8 cellular contexts compared by ENCODE assay signal in genomic region chr10:102435529-102436233, GRCh38. TPM values are rescaled to one million over a fixed set of nuclear protein-coding genes. Genes with fewer than 3 reads are reported as not detected.
DNase-seq lines count a peak whose midpoint lies in the region; ATAC-seq and TF ChIP-seq lines count a peak whose summit lies in the region.
"Had no signal": no experiment of that assay in that cellular context is flagged by ENCODE, and none has a peak within 500 bp of the region (broad histone marks: within the 10 kb centered on the region; RNA-seq: fewer than 3 reads in every experiment).

No MANE protein-coding gene starts in this region.

- H4K20me1 ChIP-seq in GM23338 (replicated peaks; ENCODE audit: insufficient read depth), result no peaks in the 10 kb centered on the region; the same call in 1 of the 2 replicates

- H3K36me3 Mint-ChIP-seq in GM23338 (ENCODE audit: low read depth), result peaks cover 4% of the 10 kb centered on the region; the same call in 2 of the 3 replicates
- H3K36me3 Mint-ChIP-seq in activated CD4-positive, alpha-beta memory T cell treated with anti-CD3 and anti-CD28 coated beads for 36 hours, result peaks cover 10% of the 10 kb centered on the region

- no peaks in the 10 kb centered on the region; the same call in 1 of the 2 replicates for H3K79me2 ChIP-seq in GM23338 (replicated peaks; ENCODE audit: insufficient read depth)

- ATAC-seq in GM23338, result peak; percentile 58
- ATAC-seq in HG03097 (IDR thresholded peaks at IDR 0.05; ENCODE audit: low FRiP score, unreplicated experiment), result no peak

- 0 out of 2 replicates have a peak, but pooled peaks cover 4% of the 10 kb centered on the region for H3F3A ChIP-seq in GM23338 (replicated peaks; ENCODE audit: low read depth)

- H3K4me3 ChIP-seq in GM23338 (peak overlapping the region; percentile 50), iPS-20b (ENCODE audit: low read length) (peak overlapping the region; percentile 63)

- H3K4me2 ChIP-seq in GM23338, result peak overlapping the region; percentile 78

- peaks cover 56% of the 10 kb centered on the region for H3K27me3 ChIP-seq in GM23338 (ENCODE audit: insufficient read depth)
- H3K27me3 ChIP-seq in iPS-20b (ENCODE audit: insufficient read depth, low read length), result peaks cover 48% of the 10 kb centered on the region

- POLR2A ChIA-PET in activated CD4-positive, alpha-beta memory T cell treated with anti-CD3 and anti-CD28 coated beads for 36 hours (lab: Charles Lee), result interaction anchor here (1.6 to 5.1 kb wide), 4 partner anchors 14 to 41 kb away, joined by 3 to 56 read pairs (median 24); partner anchors contain the start of genes C10orf95, FBXL15 and NFKB2

- no peak overlapping the region for H3K27ac ChIP-seq in GM23338 (ENCODE audit: low read depth)
- no peak overlapping the region for H3K27ac ChIP-seq in iPS-20b (ENCODE audit: low read length)
- H3K27ac ChIP-seq: parathyroid adenoma had no signal

- H3K9ac ChIP-seq in iPS-20b (ENCODE audit: low read depth, low read length), result no peak overlapping the region
- H3K9ac ChIP-seq: parathyroid adenoma had no signal

- no peaks in the 10 kb centered on the region for H3K9me3 Mint-ChIP-seq in GM23338
- no peaks in the 10 kb centered on the region for H3K9me3 Mint-ChIP-seq in activated CD4-positive, alpha-beta memory T cell treated with anti-CD3 and anti-CD28 coated beads for 36 hours

- no peaks in the 10 kb centered on the region for H3K9me2 ChIP-seq in GM23338 (ENCODE audit: insufficient read depth)

- CTCF ChIA-PET in activated CD4-positive, alpha-beta memory T cell treated with anti-CD3 and anti-CD28 coated beads for 36 hours (lab: Charles Lee), result interaction anchor here (1.1 to 2.4 kb wide), 11 partner anchors 12 to 206 kb away, joined by 3 to 12 read pairs (median 7); partner anchors contain the start of genes C10orf95 and FBXL15

- H3K27ac Mint-ChIP-seq in GM23338, result no peak overlapping the region
- peak overlapping the region; percentile 91 for H3K27ac Mint-ChIP-seq in activated CD4-positive, alpha-beta memory T cell treated with anti-CD3 and anti-CD28 coated beads for 36 hours

- peaks cover 53% of the 10 kb centered on the region for H3K27me3 Mint-ChIP-seq in GM23338 (ENCODE audit: insufficient read depth, low read depth, poor library complexity)
- H3K27me3 Mint-ChIP-seq in activated CD4-positive, alpha-beta memory T cell treated with anti-CD3 and anti-CD28 coated beads for 36 hours, result no peaks in the 10 kb centered on the region

- TF ChIP-seq CTCF in GM23338 (conservative IDR thresholded peaks at IDR 0.05; ENCODE audit: low read depth in 2 of 2), result no peak

- peak overlapping the region; percentile 67 for H3K4me3 Mint-ChIP-seq in GM23338
- H3K4me3 Mint-ChIP-seq in activated CD4-positive, alpha-beta memory T cell treated with anti-CD3 and anti-CD28 coated beads for 36 hours, result peak overlapping the region; percentile 75

- no peaks in the 10 kb centered on the region for H3K36me3 ChIP-seq in GM23338 (ENCODE audit: insufficient read depth)
- H3K36me3 ChIP-seq in iPS-20b (ENCODE audit: insufficient read depth, low read depth, low read length), result no peaks in the 10 kb centered on the region

- peak; percentile 74 for DNase-seq in GM23338 (ENCODE audit: low spot score)
- peak; percentile 69 for DNase-seq in activated CD4-positive, alpha-beta memory T cell treated with anti-CD3 and anti-CD28 coated beads for 36 hours
- DNase-seq in stimulated activated naive CD4-positive, alpha-beta T cell (lab: John Stamatoyannopoulos, UW), result peak in 5 of 6 experiments; percentile 10 to 31 (median 22)
- DNase-seq in NCI-H2196 treated with DMSO at 0.1 percent for 48 hours (lab: John Stamatoyannopoulos, UW; ENCODE audit: unreplicated experiment), result no peak
- no peak for DNase-seq in DMS153 (lab: John Stamatoyannopoulos, UW)

- H3K4me1 Mint-ChIP-seq in GM23338, result peaks cover 26% of the 10 kb centered on the region
- peaks cover 48% of the 10 kb centered on the region for H3K4me1 Mint-ChIP-seq in activated CD4-positive, alpha-beta memory T cell treated with anti-CD3 and anti-CD28 coated beads for 36 hours (ENCODE audit: low read depth)

- H3K9me3 ChIP-seq in iPS-20b (ENCODE audit: insufficient read depth, low read depth, low read length), result no peaks in the 10 kb centered on the region

- 0 out of 2 replicates have a peak overlapping the region, but pooled peaks have one; percentile 59 for H2AFZ ChIP-seq in GM23338
- H2AFZ ChIP-seq: parathyroid adenoma had no signal

- H3K4me1 ChIP-seq in GM23338 (ENCODE audit: insufficient read depth) (peaks cover 21% of the 10 kb centered on the region), iPS-20b (ENCODE audit: insufficient read depth, low read length) (peaks cover 11% of the 10 kb centered on the region)

- intact Hi-C loops in activated CD4-positive, alpha-beta memory T cell treated with anti-CD3 and anti-CD28 coated beads for 36 hours (cut with micrococcal nuclease), result no loop called here

TF ChIP-seq in GM23338, 12 proteins besides CTCF, POLR2A, EP300 and RAD21:
- no peak for TF ChIP-seq EZH2 (IDR thresholded peaks at IDR 0.05; ENCODE audit: low read depth, unreplicated experiment)
- TF ChIP-seq NANOG (IDR thresholded peaks at IDR 0.05; ENCODE audit: borderline replicate concordance), result no peak
- TF ChIP-seq JUNB (IDR thresholded peaks at IDR 0.05; ENCODE audit: unreplicated experiment), result no peak
- TF ChIP-seq EZH2phosphoT487 (IDR thresholded peaks at IDR 0.05; ENCODE audit: unreplicated experiment), result no peak
- TF ChIP-seq ETS1 (IDR thresholded peaks at IDR 0.05), result no peak
- no peak for TF ChIP-seq REST (IDR thresholded peaks at IDR 0.05; ENCODE audit: unreplicated experiment)
- TF ChIP-seq CREB1 (CRISPR knock-in tag; IDR thresholded peaks at IDR 0.05; ENCODE audit: low read depth), result no peak
- TF ChIP-seq POLR2AphosphoS5 (IDR thresholded peaks at IDR 0.05; ENCODE audit: low read depth), result no peak

RNA-seq across cellular contexts. Expression of gene CUEDC2, which starts 3.3 kb away (rescaled TPM):
- total RNA-seq in GM23338 (2014; rRNA removed; shearing (Covaris generic)), result 37.0 and 39.2 TPM in 2 replicates
- polyA plus RNA-seq in GM23338 (2016; fragmentation: Nextera tagmentation; extraction: Ambion mirVana), result 37.3 and 47.3 TPM in 2 replicates
- total RNA-seq in activated CD4-positive, alpha-beta memory T cell treated with anti-CD3 and anti-CD28 coated beads for 36 hours, result 10 to 100 TPM; 68.6 to 68.9 TPM

RNA-seq across cellular contexts. Expression of gene FBXL15, which starts 15.0 kb away (rescaled TPM):
- 29.7 and 36.1 TPM in 2 replicates for total RNA-seq in GM23338 (2014; rRNA removed; shearing (Covaris generic))
- polyA plus RNA-seq in GM23338 (2016; fragmentation: Nextera tagmentation; extraction: Ambion mirVana), result 18.4 and 18.5 TPM in 2 replicates
- 10 to 100 TPM; 10.8 to 11.4 TPM for total RNA-seq in activated CD4-positive, alpha-beta memory T cell treated with anti-CD3 and anti-CD28 coated beads for 36 hours

RNA-seq across cellular contexts. Expression of gene C10orf95, which starts 15.7 kb away (rescaled TPM):
- 0.69 TPM in 1 of 2 replicates, not detected in the other for total RNA-seq in GM23338 (2014; rRNA removed; shearing (Covaris generic))
- polyA plus RNA-seq in GM23338 (2016; fragmentation: Nextera tagmentation; extraction: Ambion mirVana), result 1.1 and 1.5 TPM in 2 replicates
- total RNA-seq in activated CD4-positive, alpha-beta memory T cell treated with anti-CD3 and anti-CD28 coated beads for 36 hours, result under 1 TPM; 0.19 to 0.48 TPM

RNA-seq across cellular contexts. Expression of gene PSD, which starts 17.1 kb away (rescaled TPM):
- 4.0 and 6.8 TPM in 2 replicates for total RNA-seq in GM23338 (2014; rRNA removed; shearing (Covaris generic))
- polyA plus RNA-seq in GM23338 (2016; fragmentation: Nextera tagmentation; extraction: Ambion mirVana), result 1.9 and 2.7 TPM in 2 replicates
- total RNA-seq in activated CD4-positive, alpha-beta memory T cell treated with anti-CD3 and anti-CD28 coated beads for 36 hours, result 1 to 10 TPM; 4.2 to 4.4 TPM

RNA-seq across cellular contexts. Expression of gene NFKB2, which starts 40.2 kb away (rescaled TPM):
- total RNA-seq in GM23338 (2014; rRNA removed; shearing (Covaris generic)), result 19.0 and 29.4 TPM in 2 replicates
- polyA plus RNA-seq in GM23338 (2016; fragmentation: Nextera tagmentation; extraction: Ambion mirVana), result 6.8 and 8.1 TPM in 2 replicates
- total RNA-seq in activated CD4-positive, alpha-beta memory T cell treated with anti-CD3 and anti-CD28 coated beads for 36 hours, result 100 to 1,000 TPM; 241 to 242 TPM

Comparison
In these comparisons a context has a peak if more than half of its experiments do, and no peak if none do; other contexts are left out.
1. DNase-seq: peak in GM23338 (single experiment), activated CD4-positive, alpha-beta memory T cell treated with anti-CD3 and anti-CD28 coated beads for 36 hours (single experiment) and stimulated activated naive CD4-positive, alpha-beta T cell (5 of 6); none in NCI-H2196 treated with DMSO at 0.1 percent for 48 hours (single experiment) and DMS153 (single experiment).